In the genomic region with DNA sequence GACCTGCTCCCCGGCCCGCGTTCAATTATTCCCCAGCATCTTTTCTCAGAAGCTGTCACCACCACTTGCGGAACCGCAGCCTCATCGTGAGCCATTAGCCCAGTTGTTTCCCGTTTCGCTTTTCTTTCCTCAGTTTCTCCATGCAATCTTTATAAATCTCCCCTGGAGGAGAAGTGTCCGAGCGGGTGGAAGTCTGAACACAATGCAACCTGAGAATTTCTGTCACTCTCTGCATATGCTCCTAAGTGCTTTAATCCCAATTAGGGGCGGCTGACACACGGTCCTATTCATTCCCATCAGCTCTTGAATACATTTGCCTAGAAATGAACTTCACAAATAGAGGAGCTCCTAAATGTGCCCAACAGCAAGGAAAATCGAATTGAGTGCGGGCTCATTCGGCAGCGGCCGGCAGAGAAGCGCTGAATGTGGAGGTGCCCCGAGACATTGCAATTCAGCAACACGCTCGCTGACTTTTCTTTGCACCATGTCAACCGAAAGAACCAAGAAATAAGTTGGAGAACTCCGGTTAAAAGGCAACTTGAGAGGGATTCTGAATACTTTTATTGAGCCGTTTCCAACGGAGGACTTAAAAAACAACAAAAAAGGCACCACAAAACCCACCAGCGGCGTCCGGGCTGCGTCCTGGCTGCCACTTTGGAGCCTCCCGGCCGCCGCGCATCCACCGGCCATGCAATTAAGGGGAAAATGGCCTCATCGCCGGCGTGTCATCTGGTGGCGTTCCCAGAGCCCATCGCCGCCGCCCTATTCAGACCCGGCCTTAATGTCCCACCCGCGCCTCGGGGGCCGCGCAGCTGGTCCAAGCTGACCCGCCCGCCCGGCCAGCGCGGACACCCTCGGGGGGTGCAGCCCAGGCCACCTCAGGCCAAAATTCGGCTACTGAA, we compare ENCODE assay signal across 9 cellular contexts. TPM values are rescaled to one million over a fixed set of nuclear protein-coding genes. Genes with fewer than 3 reads are reported as not detected.
A peak's percentile ranks its signal among the peaks of the same experiment; 100 is the strongest.
DNase-seq lines count a peak whose midpoint lies in the region; ATAC-seq and TF ChIP-seq lines count a peak whose summit lies in the region.
"Had no signal": no experiment of that assay in that cellular context is flagged by ENCODE, and none has a peak within 500 bp of the region (broad histone marks: within the 10 kb centered on the region; RNA-seq: fewer than 3 reads in every experiment).

No MANE protein-coding gene starts in this region.

- ATAC-seq in GM18498 (IDR thresholded peaks at IDR 0.05; ENCODE audit: unreplicated experiment) (peak; percentile 23), HG02885 (IDR thresholded peaks at IDR 0.05; ENCODE audit: poor library complexity, unreplicated experiment) (peak; percentile 28), body of pancreas (no peak)

- no peak overlapping the region for H3K27ac ChIP-seq in body of pancreas

- H3K27me3 ChIP-seq in body of pancreas, result peaks cover under 1 to 60% of the 10 kb centered on the region in 2 donors

- no peak for TF ChIP-seq CTCF in body of pancreas (IDR thresholded peaks at IDR 0.05)

- H3K4me3 ChIP-seq in body of pancreas, result no peak overlapping the region

- no peaks in the 10 kb centered on the region for H3K36me3 ChIP-seq in body of pancreas (replicated peaks in 1 of 2; ENCODE audit: insufficient read depth in 1 of 2, low read depth in 2 of 2)

- DNase-seq in ecto neural progenitor cell (ENCODE audit: low spot score) (peak; percentile 77), retina (peak; percentile 88), posterior vena cava (ENCODE audit: low spot score) (no peak), body of pancreas (no peak), SIG-M5 (lab: John Stamatoyannopoulos, UW) (no peak), DMS153 treated with DMSO at 0.1 percent for 48 hours (lab: John Stamatoyannopoulos, UW; ENCODE audit: unreplicated experiment) (no peak)
- DNase-seq: central memory CD4-positive, alpha-beta T cell had no signal

- peaks cover 31% of the 10 kb centered on the region for H3K4me1 ChIP-seq in body of pancreas

- intact Hi-C loops in posterior vena cava (cut with DNase I), result no loop called here
- intact Hi-C loops in body of pancreas (cut with DNase I), result no loop called here

- WGBS in body of pancreas, 2 donors, result 8 to 13% methylated on average over 51 to 54 of the region's 54 CpGs

- no peaks in the 10 kb centered on the region for H3K9me3 ChIP-seq in body of pancreas

- no peak for TF ChIP-seq POLR2A in body of pancreas (IDR thresholded peaks at IDR 0.05)

RNA-seq across cellular contexts. Expression of a gene that starts 3.9 kb away (rescaled TPM):
- total RNA-seq in posterior vena cava (not detected), body of pancreas (not detected)

RNA-seq across cellular contexts. Expression of a gene that starts 34.3 kb away (rescaled TPM):
- total RNA-seq in posterior vena cava (10 to 100 TPM; 32.3 to 41.4 TPM), body of pancreas (10 to 100 TPM; 56.3 to 70.5 TPM)

Comparison
In these comparisons a context has a peak if more than half of its experiments do, and no peak if none do; other contexts are left out.
1. DNase-seq: peak in ecto neural progenitor cell (single experiment) and retina (single experiment); none in posterior vena cava (single experiment), body of pancreas (0 of 4), SIG-M5 (single experiment) and DMS153 treated with DMSO at 0.1 percent for 48 hours (single experiment).